In genomic region chr2:27379840-27380625, GRCh38 we compare ENCODE assay signal across 8 cellular contexts. TPM values are rescaled to one million over a fixed set of nuclear protein-coding genes. Genes with fewer than 3 reads are reported as not detected.
DNase-seq lines count a peak whose midpoint lies in the region; ATAC-seq and TF ChIP-seq lines count a peak whose summit lies in the region.

No MANE protein-coding gene starts in this region.

- H3K36me3 ChIP-seq in PC-3 (ENCODE audit: low read depth, low read length): peaks cover 37% of the 10 kb centered on the region

- no peaks in the 10 kb centered on the region for H3F3A ChIP-seq in PC-3 (ENCODE audit: low read length, unreplicated experiment)

- H3K9ac ChIP-seq in PC-3 (ENCODE audit: low read length): peak overlapping the region; percentile 73

- no peaks in the 10 kb centered on the region for H3K9me2 ChIP-seq in PC-3 (replicated peaks; ENCODE audit: low read length)

- BruUV-seq in PC-3 (replicated peaks; lab: Mats Ljungman, UMichigan): TSS peak; percentile 21

- peak overlapping the region; percentile 91 for H3K4me2 ChIP-seq in PC-3 (ENCODE audit: low read length)

- ATAC-seq in HG02981 (IDR thresholded peaks at IDR 0.05; ENCODE audit: unreplicated experiment): peak; percentile 27
- peak; percentile 47 for ATAC-seq in PC-3
- no peak for ATAC-seq in sciatic nerve

- POLR2A ChIA-PET in PC-3 (lab: Charles Lee; ENCODE audit: unreplicated experiment): interaction anchor here (0.6 to 1.2 kb wide), 3 partner anchors 9 to 78 kb away, joined by 3 to 6 read pairs (median 4); no protein-coding TSS in a partner anchor

- H3K9me3 ChIP-seq in PC-3 (ENCODE audit: low read length) (no peaks in the 10 kb centered on the region), iPS-18c (ENCODE audit: control insufficient read depth, insufficient read depth, low read length) (no peaks in the 10 kb centered on the region)

- intact Hi-C loops in PC-3 (cut with micrococcal nuclease): no loop called here
- intact Hi-C loops in sciatic nerve (cut with DNase I): no loop called here

- peak overlapping the region; percentile 62 for H3K27ac ChIP-seq in PC-3 (ENCODE audit: low read length)

- H3K79me2 ChIP-seq in PC-3 (ENCODE audit: low read length): peaks cover 3% of the 10 kb centered on the region; the same call in 1 of the 2 replicates

- DNase-seq in NCI-H1436 (lab: John Stamatoyannopoulos, UW): peak; percentile 29
- DNase-seq in NCI-H1436 treated with DMSO at 0.1 percent for 48 hours (lab: John Stamatoyannopoulos, UW): no peak
- peak; percentile 38 for DNase-seq in PC-3
- DNase-seq in astrocyte of the spinal cord (ENCODE audit: low read depth, low spot score): peak; percentile 17
- peak; percentile 88 for DNase-seq in sciatic nerve (ENCODE audit: low spot score)
- no peak for DNase-seq in foreskin melanocyte

- H4K20me1 ChIP-seq in PC-3 (ENCODE audit: low read length): no peaks in the 10 kb centered on the region

- in situ Hi-C loops in astrocyte of the spinal cord (cut with HindIII; ENCODE audit: low sequenced_read_pairs): no loop called here

- H2AFZ ChIP-seq in PC-3 (ENCODE audit: low read length): peak overlapping the region; percentile 62

- H3K27me3 ChIP-seq in PC-3 (ENCODE audit: low read length): no peaks in the 10 kb centered on the region

- peaks cover 13% of the 10 kb centered on the region for H3K4me1 ChIP-seq in PC-3 (ENCODE audit: insufficient read depth, low read length)

- no peak for TF ChIP-seq CTCF in PC-3 (conservative IDR thresholded peaks at IDR 0.05; ENCODE audit: low read depth, low read length)
- TF ChIP-seq CTCF in astrocyte of the spinal cord (IDR thresholded peaks at IDR 0.05; ENCODE audit: low read depth, low read length): no peak

- H3K4me3 ChIP-seq in PC-3 (ENCODE audit: low read length) (peak overlapping the region; percentile 73), astrocyte of the spinal cord (ENCODE audit: low read depth, low read length) (peak overlapping the region; percentile 86), iPS-18c (ENCODE audit: insufficient read depth, low read depth, low read length) (peak overlapping the region; percentile 60)

- CTCF ChIA-PET in PC-3 (lab: Charles Lee): interaction anchor here (0.7 kb wide), 1 partner anchor 477 kb away, joined by 3 read pairs; no protein-coding TSS in a partner anchor

RNA-seq across cellular contexts. Expression of gene ZNF513, which starts 0.5 kb away (rescaled TPM):
- total RNA-seq in PC-3 (2014; rRNA removed): 7.4 and 9.7 TPM in 2 replicates
- total RNA-seq in sciatic nerve: 17.0 TPM

RNA-seq across cellular contexts. Expression of gene SNX17, which starts 9.6 kb away (rescaled TPM):
- total RNA-seq in PC-3 (2014; rRNA removed) (99.6 and 110 TPM in 2 replicates), sciatic nerve (79.1 TPM)

RNA-seq across cellular contexts. Expression of gene EIF2B4, which starts 9.9 kb away (rescaled TPM):
- total RNA-seq in PC-3 (2014; rRNA removed) (35.8 and 43.9 TPM in 2 replicates), sciatic nerve (39.1 TPM)

RNA-seq across cellular contexts. Expression of gene GTF3C2, which starts 23.5 kb away (rescaled TPM):
- total RNA-seq in PC-3 (2014; rRNA removed) (82.2 and 98.1 TPM in 2 replicates), sciatic nerve (57.1 TPM)

RNA-seq across cellular contexts. Expression of gene PPM1G, which starts 29.4 kb away (rescaled TPM):
- total RNA-seq in PC-3 (2014; rRNA removed): 122 and 133 TPM in 2 replicates
- total RNA-seq in sciatic nerve: 37.8 TPM

Comparison
In these comparisons a context has a peak if more than half of its experiments do, and no peak if none do; other contexts are left out.
1. DNase-seq: peak in NCI-H1436 (single experiment), PC-3 (single experiment), astrocyte of the spinal cord (single experiment) and sciatic nerve (single experiment); none in NCI-H1436 treated with DMSO at 0.1 percent for 48 hours (single experiment) and foreskin melanocyte (single experiment).
2. Peak in every context shown above with its lines, with median percentiles within 50 percentile points of each other: H3K4me3 ChIP-seq.